In genomic region chr7:124027236-124027635, GRCh38 we compare ENCODE assay signal across 21 cellular contexts. TPM values are rescaled to one million over a fixed set of nuclear protein-coding genes. Genes with fewer than 3 reads are reported as not detected.
DNase-seq lines count a peak whose midpoint lies in the region; ATAC-seq and TF ChIP-seq lines count a peak whose summit lies in the region.
"Had no signal": no experiment of that assay in that cellular context is flagged by ENCODE, and none has a peak within 500 bp of the region (broad histone marks: within the 10 kb centered on the region; RNA-seq: fewer than 3 reads in every experiment).

No MANE protein-coding gene starts in this region.

- H3K27me3 ChIP-seq in dorsolateral prefrontal cortex: no peaks in the 10 kb centered on the region
- H3K27me3 ChIP-seq: BLaER1 had no signal

- peak overlapping the region; percentile 54 for H3K27ac Mint-ChIP-seq in neural crest cell (ENCODE audit: unreplicated experiment)
- H3K27ac Mint-ChIP-seq: B cell; CD4-positive, CD25-positive, alpha-beta regulatory T cell; CD8-positive, alpha-beta T cell had no signal

- ATAC-seq in HG02798 (IDR thresholded peaks at IDR 0.05; ENCODE audit: poor library complexity, unreplicated experiment): no peak
- ATAC-seq: A549; CD8-positive, alpha-beta T cell had no signal

- peak overlapping the region; percentile 39 for H3K4me3 Mint-ChIP-seq in neural crest cell
- H3K4me3 Mint-ChIP-seq: B cell; CD4-positive, CD25-positive, alpha-beta regulatory T cell; CD8-positive, alpha-beta T cell had no signal

- no peak for DNase-seq in dorsolateral prefrontal cortex
- DNase-seq in inferior parietal cortex (ENCODE audit: extremely low spot score): peak; percentile 49
- no peak for DNase-seq in neural crest cell (ENCODE audit: low read depth, low spot score)
- peak in 1 of 49 donors; percentile 31 for DNase-seq in substantia nigra (lab: John Stamatoyannopoulos, UW)
- DNase-seq in Ammon's horn (ENCODE audit: low spot score): no peak
- DNase-seq in NCI-H2196 (lab: John Stamatoyannopoulos, UW; ENCODE audit: unreplicated experiment): no peak
- DNase-seq in AG08396 (ENCODE audit: low spot score): no peak
- DNase-seq: 8988T; ACHN; Caco-2; CD4-positive, CD25-positive, alpha-beta regulatory T cell; CD8-positive, alpha-beta T cell; DMS153; DND-41; H7; HCEC 1CT had no signal

- H3K4me3 ChIP-seq in dorsolateral prefrontal cortex: peak overlapping the region in 4 of 59 donors; percentile 2 to 8 (median 8)
- H3K4me3 ChIP-seq: A549, BLaER1 had no signal

- TF ChIP-seq CTCF in dorsolateral prefrontal cortex (IDR thresholded peaks at IDR 0.05 in 54 of 56, conservative IDR thresholded peaks at IDR 0.05 in 2 of 56; ENCODE audit: low read depth in 1 of 56, partially characterized antibody in 56 of 56): peak in 3 of 56 donors; percentile 13 to 28 (median 14)
- no peak for TF ChIP-seq CTCF in neural crest cell (conservative IDR thresholded peaks at IDR 0.05)

- intact Hi-C loops in dorsolateral prefrontal cortex (cut with DNase I): no loop called here

- H3K27ac ChIP-seq in dorsolateral prefrontal cortex (peak overlapping the region in 52 of 59 donors; percentile 2 to 98 (median 58)), substantia nigra (ENCODE audit: low read depth, low read length, poor library complexity, severe bottlenecking) (peak overlapping the region; percentile 47)
- H3K27ac ChIP-seq: A549, BLaER1, C4-2B had no signal

- H3K36me3 Mint-ChIP-seq in neural crest cell (ENCODE audit: low read depth): no peaks in the 10 kb centered on the region
- H3K36me3 Mint-ChIP-seq: CD4-positive, CD25-positive, alpha-beta regulatory T cell; CD8-positive, alpha-beta T cell had no signal

- peaks cover 2% of the 10 kb centered on the region for H3K9me3 Mint-ChIP-seq in neural crest cell
- H3K9me3 Mint-ChIP-seq: CD8-positive, alpha-beta T cell had no signal

- peaks cover 71% of the 10 kb centered on the region for H3K4me1 Mint-ChIP-seq in neural crest cell

- H3K27me3 Mint-ChIP-seq in neural crest cell (ENCODE audit: low read depth): peaks cover 3% of the 10 kb centered on the region

RNA-seq across cellular contexts. Expression of gene TMEM229A, which starts 5.6 kb away (rescaled TPM):
- total RNA-seq in dorsolateral prefrontal cortex (10 to 100 TPM in 41 of 120 experiments, 1 to 10 TPM in 79; 4.5 to 16.4 (median 9.0) TPM), neural crest cell (10.3 and 10.9 TPM in 2 replicates)
- total RNA-seq: B cell; CD4-positive, CD25-positive, alpha-beta regulatory T cell; CD8-positive, alpha-beta T cell had no signal
